8 cellular contexts compared by ENCODE assay signal in the genomic region with DNA sequence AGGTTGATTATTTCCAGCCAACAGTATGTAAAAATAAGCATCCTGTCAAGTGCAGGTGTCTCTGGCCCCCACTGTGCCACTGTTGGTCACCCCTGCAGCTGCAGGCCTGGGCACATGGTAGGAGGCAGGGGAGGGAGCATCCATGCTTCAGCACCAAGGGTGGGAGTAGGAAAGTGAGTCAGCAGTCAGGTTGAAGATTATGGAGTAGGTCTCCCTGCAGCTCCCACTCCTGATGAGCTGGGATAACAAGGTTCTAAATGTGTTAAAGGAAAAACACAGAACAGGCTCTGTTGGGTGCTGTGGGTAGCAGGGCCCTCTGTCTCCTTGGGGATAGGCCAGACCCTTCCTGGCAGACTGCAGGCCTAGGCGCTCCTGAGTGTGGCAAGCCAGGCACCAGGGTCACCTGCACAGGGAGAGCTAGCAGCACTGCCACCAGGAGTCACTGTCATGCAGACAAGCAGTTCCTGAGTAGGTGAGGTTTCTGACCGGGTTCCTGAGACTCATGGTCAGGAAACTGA. TPM values are rescaled to one million over a fixed set of nuclear protein-coding genes. Genes with fewer than 3 reads are reported as not detected.
DNase-seq lines count a peak whose midpoint lies in the region; ATAC-seq and TF ChIP-seq lines count a peak whose summit lies in the region.

No MANE protein-coding gene starts in this region.

- H3K4me3 Mint-ChIP-seq in WTC11 = no peak overlapping the region
- H3K4me3 Mint-ChIP-seq in natural killer cell treated with Interleukin-12 subunit alpha and Interleukin-12 subunit beta and Interleukin-15 and Interleukin-18, amount 100 ng/mL, for 72 hours = no peak overlapping the region

- peaks cover 66% of the 10 kb centered on the region for H4K20me1 ChIP-seq in PC-9 (ENCODE audit: insufficient read depth)

- no peaks in the 10 kb centered on the region for H3K9me2 ChIP-seq in PC-9 (ENCODE audit: insufficient read depth)

- peak overlapping the region in 1 of 2 donors; percentile 26 for H3K27ac ChIP-seq in right atrium auricular region
- no peak overlapping the region for H3K27ac ChIP-seq in PC-9

- H3K36me3 ChIP-seq in right atrium auricular region (peaks cover 5% of the 10 kb centered on the region), PC-9 (ENCODE audit: low read depth) (peaks cover 7% of the 10 kb centered on the region; the same call in 1 of the 2 replicates)

- DNase-seq in Right ventricle myocardium superior (no peak), right atrium auricular region (ENCODE audit: low spot score) (no peak), WTC11 (ENCODE audit: low spot score) (peak; percentile 47), iPS-NIHi7 (ENCODE audit: extremely low spot score) (peak; percentile 73), SKM-1 treated with dmso at 0.1 percent for 144 hours (lab: John Stamatoyannopoulos, UW; ENCODE audit: unreplicated experiment) (no peak), PC-9 (no peak)
- DNase-seq in natural killer cell treated with Interleukin-12 subunit alpha and Interleukin-12 subunit beta and Interleukin-15 and Interleukin-18, amount 100 ng/mL, for 72 hours (ENCODE audit: low spot score) = no peak

- H3K4me1 ChIP-seq in right atrium auricular region (peaks cover 0 to 37% of the 10 kb centered on the region in 2 donors), PC-9 (replicated peaks; ENCODE audit: insufficient read depth) (0 out of 2 replicates have a peak, but pooled peaks cover 7% of the 10 kb centered on the region)

- TF ChIP-seq CTCF in right atrium auricular region (IDR thresholded peaks at IDR 0.05) (peak in 1 of 2 donors; percentile 13), WTC11 (IDR thresholded peaks at IDR 0.05) (no peak), PC-9 (conservative IDR thresholded peaks at IDR 0.05) (no peak)

- no peaks in the 10 kb centered on the region for H3K9me3 Mint-ChIP-seq in WTC11
- H3K9me3 Mint-ChIP-seq in natural killer cell treated with Interleukin-12 subunit alpha and Interleukin-12 subunit beta and Interleukin-15 and Interleukin-18, amount 100 ng/mL, for 72 hours = no peaks in the 10 kb centered on the region

- peaks cover 71% of the 10 kb centered on the region for H3K79me2 ChIP-seq in PC-9 (ENCODE audit: low read depth)

- no peak overlapping the region for H3K4me2 ChIP-seq in PC-9

- H3K27ac Mint-ChIP-seq in WTC11 = no peak overlapping the region
- no peak overlapping the region for H3K27ac Mint-ChIP-seq in natural killer cell treated with Interleukin-12 subunit alpha and Interleukin-12 subunit beta and Interleukin-15 and Interleukin-18, amount 100 ng/mL, for 72 hours

- no peaks in the 10 kb centered on the region for H3K27me3 ChIP-seq in right atrium auricular region
- no peaks in the 10 kb centered on the region for H3K27me3 ChIP-seq in PC-9 (ENCODE audit: insufficient read depth, low read depth)

- peaks cover 8% of the 10 kb centered on the region for H3K36me3 Mint-ChIP-seq in WTC11
- H3K36me3 Mint-ChIP-seq in natural killer cell treated with Interleukin-12 subunit alpha and Interleukin-12 subunit beta and Interleukin-15 and Interleukin-18, amount 100 ng/mL, for 72 hours = peaks cover 6% of the 10 kb centered on the region

- intact Hi-C loops in Right ventricle myocardium superior (cut with DNase I) = no loop called here
- intact Hi-C loops in PC-9 (cut with micrococcal nuclease; ENCODE audit: unreplicated experiment) = no loop called here

- H2AFZ ChIP-seq in PC-9 = no peak overlapping the region

- H3F3A ChIP-seq in PC-9 (ENCODE audit: insufficient read depth, low read depth) = peaks cover 5% of the 10 kb centered on the region

- POLR2A ChIA-PET in WTC11 (lab: Charles Lee) = interaction anchor here (0.7 kb wide), 1 partner anchor 81 kb away, joined by 8 read pairs; no protein-coding TSS in a partner anchor
- POLR2A ChIA-PET in PC-9 (lab: Charles Lee; ENCODE audit: unreplicated experiment) = no interaction called here

- peaks cover 11% of the 10 kb centered on the region for H3K4me1 Mint-ChIP-seq in WTC11
- H3K4me1 Mint-ChIP-seq in natural killer cell treated with Interleukin-12 subunit alpha and Interleukin-12 subunit beta and Interleukin-15 and Interleukin-18, amount 100 ng/mL, for 72 hours (ENCODE audit: low read depth in 2 of 2) = peaks cover 28 to 30% of the 10 kb centered on the region in 2 donors

- CTCF ChIA-PET in WTC11 (lab: Charles Lee) = interaction anchor here (0.6 to 2.6 kb wide), 12 partner anchors 12 to 191 kb away, joined by 3 to 19 read pairs (median 4); no protein-coding TSS in a partner anchor
- CTCF ChIA-PET in PC-9 (lab: Charles Lee) = no interaction called here

- H3K9me3 ChIP-seq in right atrium auricular region = no peaks in the 10 kb centered on the region
- H3K9me3 ChIP-seq in PC-9 (ENCODE audit: insufficient read depth, low read depth) = no peaks in the 10 kb centered on the region

- BruUV-seq in PC-9 (replicated peaks; lab: Mats Ljungman, UMichigan) = no TSS peak

- ATAC-seq in Right ventricle myocardium superior (ENCODE audit: poor library complexity) = peak; percentile 61
- peak; percentile 65 for ATAC-seq in HG03066 (IDR thresholded peaks at IDR 0.05; ENCODE audit: low read depth, unreplicated experiment)
- peak; percentile 95 for ATAC-seq in WTC11
- ATAC-seq in natural killer cell treated with Interleukin-12 subunit alpha and Interleukin-12 subunit beta and Interleukin-15 and Interleukin-18, amount 100 ng/mL, for 72 hours = no peak

- H3K4me3 ChIP-seq in right atrium auricular region (no peak overlapping the region), PC-9 (no peak overlapping the region)

- H3K27me3 Mint-ChIP-seq in WTC11 (ENCODE audit: low read depth) = no peaks in the 10 kb centered on the region
- H3K27me3 Mint-ChIP-seq in natural killer cell treated with Interleukin-12 subunit alpha and Interleukin-12 subunit beta and Interleukin-15 and Interleukin-18, amount 100 ng/mL, for 72 hours = no peaks in the 10 kb centered on the region

TF ChIP-seq in WTC11, 78 proteins besides CTCF, POLR2A, EP300 and RAD21:
- TF ChIP-seq GTF2I (CRISPR knock-in tag; conservative IDR thresholded peaks at IDR 0.05) = no peak
- no peak for TF ChIP-seq NFATC4 (CRISPR knock-in tag; IDR thresholded peaks at IDR 0.05)
- no peak for TF ChIP-seq CREB1 (CRISPR knock-in tag; IDR thresholded peaks at IDR 0.05)
- TF ChIP-seq SMAD4 (CRISPR knock-in tag; IDR thresholded peaks at IDR 0.05) = no peak

RNA-seq across cellular contexts. Expression of gene NUDCD3, which starts 59.3 kb away (rescaled TPM):
- total RNA-seq in Right ventricle myocardium superior (107 TPM), right atrium auricular region (10 to 100 TPM; 50.6 to 53.3 TPM), WTC11 (2021) (71.8 to 83.9 TPM (median 82.7 TPM) in 3 replicates), PC-9 (2021) (149 and 158 TPM in 2 replicates)
- 100 to 1,000 TPM in 1 of 2 donors, 10 to 100 TPM in 1; 70.8 to 108 TPM for total RNA-seq in natural killer cell treated with Interleukin-12 subunit alpha and Interleukin-12 subunit beta and Interleukin-15 and Interleukin-18, amount 100 ng/mL, for 72 hours

Comparison
In these comparisons a context has a peak if more than half of its experiments do, and no peak if none do; other contexts are left out.
1. ATAC-seq: peak in Right ventricle myocardium superior (single experiment), HG03066 (single experiment) and WTC11 (single experiment); none in natural killer cell treated with Interleukin-12 subunit alpha and Interleukin-12 subunit beta and Interleukin-15 and Interleukin-18, amount 100 ng/mL, for 72 hours (0 of 2).
2. DNase-seq: peak in WTC11 (single experiment) and iPS-NIHi7 (single experiment); none in Right ventricle myocardium superior (single experiment), right atrium auricular region (single experiment), SKM-1 treated with dmso at 0.1 percent for 144 hours (single experiment), natural killer cell treated with Interleukin-12 subunit alpha and Interleukin-12 subunit beta and Interleukin-15 and Interleukin-18, amount 100 ng/mL, for 72 hours (single experiment) and PC-9 (0 of 2).